9 cellular contexts compared by ENCODE assay signal in genomic region chr17:49210158-49211029, GRCh38. TPM values are rescaled to one million over a fixed set of nuclear protein-coding genes. Genes with fewer than 3 reads are reported as not detected.
DNase-seq lines count a peak whose midpoint lies in the region; ATAC-seq and TF ChIP-seq lines count a peak whose summit lies in the region.
"Had no signal": no experiment of that assay in that cellular context is flagged by ENCODE, and none has a peak within 500 bp of the region (broad histone marks: within the 10 kb centered on the region; RNA-seq: fewer than 3 reads in every experiment).

ABI3 (plus strand) TSS chr17:49210707; CDS start chr17:49210725, 18 bp downstream.
GNGT2 (minus strand) TSS chr17:49210574; CDS start chr17:49207422, 3,152 bp downstream.

- ATAC-seq in GM19035 (IDR thresholded peaks at IDR 0.05; ENCODE audit: unreplicated experiment) (peak; percentile 82), HG03060 (IDR thresholded peaks at IDR 0.05; ENCODE audit: low read depth, unreplicated experiment) (peak; percentile 48), T-helper 17 cell (peak; percentile 92)
- peak; percentile 72 for ATAC-seq in central memory CD8-positive, alpha-beta T cell (replicated peaks; ENCODE audit: extremely low read depth, poor library complexity, severe bottlenecking)

- 46 to 53% methylated on average over 20 to 21 of the region's 22 CpGs for WGBS in thyroid gland, 2 donors

- H3K27ac Mint-ChIP-seq in T-helper 17 cell, result peak within 1 kb of the TSS; percentile 94
- peak within 1 kb of the TSS; percentile 72 for H3K27ac Mint-ChIP-seq in central memory CD8-positive, alpha-beta T cell (ENCODE audit: low read depth)

- TF ChIP-seq POLR2A in thyroid gland (IDR thresholded peaks at IDR 0.05), result no peak

- no peaks in the 10 kb centered on the region for H3K9me3 Mint-ChIP-seq in central memory CD8-positive, alpha-beta T cell

- H3K9me3 ChIP-seq in T-helper 17 cell (ENCODE audit: control insufficient read depth, low read length, poor library complexity, severe bottlenecking) (no peaks in the 10 kb centered on the region), mucosa of rectum (ENCODE audit: control insufficient read depth in 2 of 2, low read length in 2 of 2) (no peaks in the 10 kb centered on the region), thyroid gland (no peaks in the 10 kb centered on the region)

- peak within 1 kb of the TSS; percentile 42 to 65 for H3K9ac ChIP-seq in mucosa of rectum (ENCODE audit: low read depth in 1 of 2, low read length in 2 of 2)

- H3K4me3 ChIP-seq in mucosa of rectum (ENCODE audit: low read length in 2 of 2), result peak within 1 kb of the TSS; percentile 58 to 79
- peak within 1 kb of the TSS in 1 of 3 donors; percentile 25 for H3K4me3 ChIP-seq in thyroid gland (replicated peaks in 1 of 3)

- no peak for TF ChIP-seq CTCF in thyroid gland (IDR thresholded peaks at IDR 0.05)

- H3K4me1 Mint-ChIP-seq in T-helper 17 cell, result peaks cover 57% of the 10 kb centered on the region
- peaks cover 69% of the 10 kb centered on the region for H3K4me1 Mint-ChIP-seq in central memory CD8-positive, alpha-beta T cell

- H3K4me1 ChIP-seq in mucosa of rectum (ENCODE audit: control insufficient read depth in 2 of 2, insufficient read depth in 2 of 2, low read length in 2 of 2) (peaks cover 13 to 15% of the 10 kb centered on the region in 2 donors), thyroid gland (peaks cover 13 to 19% of the 10 kb centered on the region in 2 donors)

- H3K36me3 ChIP-seq in mucosa of rectum (ENCODE audit: control insufficient read depth in 2 of 2, insufficient read depth in 2 of 2, low read length in 2 of 2) (no peaks in the 10 kb centered on the region), thyroid gland (no peaks in the 10 kb centered on the region)

- H3K27ac ChIP-seq in mucosa of rectum (ENCODE audit: low read depth in 2 of 2, low read length in 2 of 2) (peak within 1 kb of the TSS; percentile 41 to 62), thyroid gland (peak within 1 kb of the TSS in 2 of 3 donors; percentile 58 to 70)
- H3K27ac ChIP-seq: epithelial cell of prostate had no signal

- peak within 1 kb of the TSS; percentile 97 for H3K4me3 Mint-ChIP-seq in T-helper 17 cell
- H3K4me3 Mint-ChIP-seq in central memory CD8-positive, alpha-beta T cell, result peak within 1 kb of the TSS; percentile 96

- H3K27me3 ChIP-seq in mucosa of rectum (ENCODE audit: control insufficient read depth in 2 of 2, insufficient read depth in 2 of 2, low read length in 2 of 2) (peaks cover 0 to 3% of the 10 kb centered on the region in 2 donors), thyroid gland (no peaks in the 10 kb centered on the region)

- H3K27me3 Mint-ChIP-seq in T-helper 17 cell, result no peaks in the 10 kb centered on the region
- no peaks in the 10 kb centered on the region for H3K27me3 Mint-ChIP-seq in central memory CD8-positive, alpha-beta T cell

- peaks cover 6% of the 10 kb centered on the region for H3K36me3 Mint-ChIP-seq in T-helper 17 cell (ENCODE audit: low read depth)
- H3K36me3 Mint-ChIP-seq in central memory CD8-positive, alpha-beta T cell (ENCODE audit: insufficient read depth), result peaks cover 9% of the 10 kb centered on the region

- intact Hi-C loops in thyroid gland (cut with DNase I), result no loop called here

- DNase-seq in T-helper 17 cell (no peak), thyroid gland (peak in 1 of 2 donors; percentile 20), NCI-H2227 treated with DMSO at 0.1 percent for 48 hours (lab: John Stamatoyannopoulos, UW) (no peak), NCI-H187 treated with DMSO at 0.1 percent for 48 hours (lab: John Stamatoyannopoulos, UW) (no peak)
- peak in 1 of 2 donors; percentile 41 for DNase-seq in central memory CD8-positive, alpha-beta T cell (ENCODE audit: low spot score in 2 of 2)

RNA-seq across cellular contexts. Expression of gene ABI3, which starts in this region (rescaled TPM):
- total RNA-seq in T-helper 17 cell (10 to 100 TPM in 1 of 2 donors, 1 to 10 TPM in 1; 6.5 to 10.5 TPM), thyroid gland (10 to 100 TPM in 1 of 4 donors, 1 to 10 TPM in 3; 4.2 to 10.3 (median 6.2) TPM)

RNA-seq across cellular contexts. Expression of gene GNGT2, which starts in this region (rescaled TPM):
- total RNA-seq in T-helper 17 cell (1 to 10 TPM; 3.0 to 4.4 TPM), thyroid gland (1 to 10 TPM; 1.5 to 4.2 (median 2.7) TPM)
